In genomic region chr4:1470816-1471442, GRCh38 we compare ENCODE assay signal across 20 cellular contexts.
A peak's percentile ranks its signal among the peaks of the same experiment; 100 is the strongest.
DNase-seq lines count a peak whose midpoint lies in the region; ATAC-seq and TF ChIP-seq lines count a peak whose summit lies in the region.
"Had no signal": no experiment of that assay in that cellular context is flagged by ENCODE, and none has a peak within 500 bp of the region (broad histone marks: within the 10 kb centered on the region; RNA-seq: fewer than 3 reads in every experiment).

No MANE protein-coding gene starts in this region.

- ATAC-seq in left lung, result no peak

- TF ChIP-seq CTCF in right atrium auricular region (IDR thresholded peaks at IDR 0.05), result no peak
- no peak for TF ChIP-seq CTCF in WERI-Rb-1 (IDR thresholded peaks at IDR 0.05; ENCODE audit: low read depth, low read length)
- no peak for TF ChIP-seq CTCF in left lung (IDR thresholded peaks at IDR 0.05)
- no peak for TF ChIP-seq CTCF in spleen (IDR thresholded peaks at IDR 0.05 in 8 of 11, conservative IDR thresholded peaks at IDR 0.05 in 3 of 11)
- TF ChIP-seq CTCF in type B pancreatic cell (conservative IDR thresholded peaks at IDR 0.05), result no peak
- TF ChIP-seq CTCF in nephron progenitor cell (IDR thresholded peaks at IDR 0.05), result no peak

- no peak overlapping the region for H3K27ac ChIP-seq in right atrium auricular region
- no peak overlapping the region for H3K27ac ChIP-seq in WERI-Rb-1
- H3K27ac ChIP-seq in left lung, result no peak overlapping the region
- no peak overlapping the region for H3K27ac ChIP-seq in spleen
- H3K27ac ChIP-seq: Peyer's patch had no signal

- no peak for TF ChIP-seq POLR2A in spleen (IDR thresholded peaks at IDR 0.05)

- H3K27me3 ChIP-seq in right atrium auricular region, result peaks cover 0 to 14% of the 10 kb centered on the region in 2 donors
- peaks cover 41% of the 10 kb centered on the region for H3K27me3 ChIP-seq in WERI-Rb-1 (ENCODE audit: insufficient read depth, low read depth, severe bottlenecking)
- H3K27me3 ChIP-seq in left lung, result peaks cover 21 to 62% of the 10 kb centered on the region in 2 donors
- H3K27me3 ChIP-seq in spleen (replicated peaks in 1 of 7), result peaks cover 4 to 71% (median 35%) of the 10 kb centered on the region in 7 donors

- H3K9me3 ChIP-seq in right atrium auricular region, result no peaks in the 10 kb centered on the region
- H3K9me3 ChIP-seq in WERI-Rb-1 (ENCODE audit: severe bottlenecking), result peaks cover 6% of the 10 kb centered on the region
- no peaks in the 10 kb centered on the region for H3K9me3 ChIP-seq in left lung
- H3K9me3 ChIP-seq in spleen, result peaks cover 0 to 9% (median 0%) of the 10 kb centered on the region in 8 donors
- H3K9me3 ChIP-seq: Peyer's patch had no signal

- no peaks in the 10 kb centered on the region for H3K4me1 Mint-ChIP-seq in type B pancreatic cell (ENCODE audit: unreplicated experiment)
- H3K4me1 Mint-ChIP-seq in nephron progenitor cell, result no peaks in the 10 kb centered on the region
- H3K4me1 Mint-ChIP-seq: H9 had no signal

- DNase-seq in cardiac septum (ENCODE audit: low spot score), result peak; percentile 65
- DNase-seq in right atrium auricular region (ENCODE audit: low spot score), result no peak
- peak; percentile 7 for DNase-seq in WERI-Rb-1
- DNase-seq in left lung, result peak; percentile 18 to 73
- DNase-seq in spleen, result peak; percentile 71
- DNase-seq in type B pancreatic cell (ENCODE audit: extremely low spot score, unreplicated experiment), result no peak
- DNase-seq in DMS79 treated with DMSO at 0.1 percent for 48 hours (lab: John Stamatoyannopoulos, UW), result no peak
- no peak for DNase-seq in nephron progenitor cell
- DNase-seq: DMS 273 treated with DMSO at 0.1 percent for 48 hours, EL, IMR-90, Kasumi-1, NCI-H1417, NCI-H1930, NCI-H2171, NCI-H446 treated with DMSO at 0.1 percent for 48 hours, NCI-H748 treated with DMSO at 0.1 percent for 48 hours, SIG-M5 had no signal

- H3K4me3 ChIP-seq in right atrium auricular region (no peak overlapping the region), WERI-Rb-1 (ENCODE audit: low read depth, low read length) (no peak overlapping the region), left lung (no peak overlapping the region), spleen (no peak overlapping the region)
- H3K4me3 ChIP-seq: Peyer's patch had no signal

- H3K4me3 Mint-ChIP-seq in type B pancreatic cell, result no peak overlapping the region
- no peak overlapping the region for H3K4me3 Mint-ChIP-seq in nephron progenitor cell
- H3K4me3 Mint-ChIP-seq: H9 had no signal

- H3K36me3 ChIP-seq in right atrium auricular region, result no peaks in the 10 kb centered on the region
- no peaks in the 10 kb centered on the region for H3K36me3 ChIP-seq in WERI-Rb-1
- H3K36me3 ChIP-seq in left lung, result no peaks in the 10 kb centered on the region
- H3K36me3 ChIP-seq in spleen, result no peaks in the 10 kb centered on the region
- H3K36me3 ChIP-seq: Peyer's patch had no signal

- H3K27me3 Mint-ChIP-seq in type B pancreatic cell, result peaks cover 3% of the 10 kb centered on the region
- peaks cover 59% of the 10 kb centered on the region for H3K27me3 Mint-ChIP-seq in nephron progenitor cell (ENCODE audit: low read depth, poor library complexity)

- peaks cover 13% of the 10 kb centered on the region for H3K9me3 Mint-ChIP-seq in type B pancreatic cell
- H3K9me3 Mint-ChIP-seq in nephron progenitor cell, result peaks cover 21% of the 10 kb centered on the region

- intact Hi-C loops in cardiac septum (cut with DNase I) (loop anchor here (5.0 kb wide), 1 partner anchor 99 kb away; no protein-coding TSS in a partner anchor), left lung (cut with DNase I) (no loop called here), spleen (cut with DNase I; ENCODE audit: low total_unique reads) (no loop called here)

- H3K27ac Mint-ChIP-seq in type B pancreatic cell (no peak overlapping the region), nephron progenitor cell (no peak overlapping the region)
- H3K27ac Mint-ChIP-seq: H9 had no signal

- 76 to 90% (median 82%) methylated on average over 11 to 12 of the region's 12 CpGs for WGBS in spleen, 5 donors

- H3K4me1 ChIP-seq in right atrium auricular region (peaks cover 0 to 13% of the 10 kb centered on the region in 2 donors), left lung (peaks cover 0 to 6% of the 10 kb centered on the region in 2 donors), spleen (peaks cover 0 to 14% (median 6%) of the 10 kb centered on the region in 6 donors)
- H3K4me1 ChIP-seq: Peyer's patch had no signal

- H3K36me3 Mint-ChIP-seq in type B pancreatic cell (no peaks in the 10 kb centered on the region), nephron progenitor cell (ENCODE audit: low read depth) (peaks cover 5% of the 10 kb centered on the region)

Comparison
In these comparisons a context has a peak if more than half of its experiments do, and no peak if none do; other contexts are left out.
1. DNase-seq: peak in cardiac septum (single experiment), WERI-Rb-1 (single experiment), left lung (2 of 2) and spleen (single experiment); none in right atrium auricular region (single experiment), type B pancreatic cell (single experiment), DMS79 treated with DMSO at 0.1 percent for 48 hours (single experiment) and nephron progenitor cell (single experiment).